2 cellular contexts compared by ENCODE assay signal in the genomic region with DNA sequence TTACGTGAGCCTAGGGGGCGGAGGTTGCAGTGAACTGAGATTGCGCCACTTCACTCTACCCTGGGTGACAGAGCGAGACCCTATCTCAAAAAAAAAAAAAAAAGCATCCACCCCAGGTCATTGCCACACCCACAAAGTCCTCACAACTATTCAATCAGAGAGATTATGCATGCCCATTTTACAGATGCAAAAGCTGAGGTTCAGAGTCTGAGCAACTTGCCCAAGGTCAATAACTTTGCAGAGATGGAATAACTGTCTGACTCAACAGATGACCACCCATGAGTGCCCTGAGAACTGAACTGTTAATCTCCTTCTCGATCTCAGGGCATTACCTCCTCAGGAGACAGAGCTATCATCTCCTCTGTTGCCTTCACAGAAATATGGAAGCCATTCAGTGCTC.
TF ChIP-seq lines count a peak whose summit lies in the region.

No MANE protein-coding gene starts in this region.

TF ChIP-seq in HepG2, 621 proteins besides CTCF, POLR2A, EP300 and RAD21:
- TF ChIP-seq BORCS8-MEF2B (CRISPR knock-in tag; IDR thresholded peaks at IDR 0.05) = no peak
- peak; percentile 79 for TF ChIP-seq ZNF629 (CRISPR knock-in tag; conservative IDR thresholded peaks at IDR 0.05)
TF ChIP-seq in HepG2: peak in this region for 1.

TF ChIP-seq in K562, 482 proteins besides CTCF, POLR2A, EP300 and RAD21:
- TF ChIP-seq SREBF2 (CRISPR knock-in tag; IDR thresholded peaks at IDR 0.05) = no peak
- TF ChIP-seq RBM25 (IDR thresholded peaks at IDR 0.05; ENCODE audit: low read depth, low read length, severe bottlenecking) = peak; percentile 77
- TF ChIP-seq KDM1A (IDR thresholded peaks at IDR 0.05) = 0 out of 4 replicates have a peak, but pooled peaks of 1 of the 2 experiments have one; percentile 28
- no peak for TF ChIP-seq ZNF431 (CRISPR knock-in tag; IDR thresholded peaks at IDR 0.05)
- TF ChIP-seq MCM7 (IDR thresholded peaks at IDR 0.05) = no peak
- TF ChIP-seq, protein P1, sequence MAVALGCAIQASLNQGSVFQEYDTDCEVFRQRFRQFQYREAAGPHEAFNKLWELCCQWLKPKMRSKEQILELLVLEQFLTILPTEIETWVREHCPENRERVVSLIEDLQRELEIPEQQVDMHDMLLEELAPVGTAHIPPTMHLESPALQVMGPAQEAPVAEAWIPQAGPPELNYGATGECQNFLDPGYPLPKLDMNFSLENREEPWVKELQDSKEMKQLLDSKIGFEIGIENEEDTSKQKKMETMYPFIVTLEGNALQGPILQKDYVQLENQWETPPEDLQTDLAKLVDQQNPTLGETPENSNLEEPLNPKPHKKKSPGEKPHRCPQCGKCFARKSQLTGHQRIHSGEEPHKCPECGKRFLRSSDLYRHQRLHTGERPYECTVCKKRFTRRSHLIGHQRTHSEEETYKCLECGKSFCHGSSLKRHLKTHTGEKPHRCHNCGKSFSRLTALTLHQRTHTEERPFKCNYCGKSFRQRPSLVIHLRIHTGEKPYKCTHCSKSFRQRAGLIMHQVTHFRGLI (CRISPR knock-in tag; IDR thresholded peaks at IDR 0.05) = no peak
- peak; percentile 59; the same call in 1 of the 2 replicates for TF ChIP-seq BCOR (IDR thresholded peaks at IDR 0.05)
- TF ChIP-seq, protein P2, sequence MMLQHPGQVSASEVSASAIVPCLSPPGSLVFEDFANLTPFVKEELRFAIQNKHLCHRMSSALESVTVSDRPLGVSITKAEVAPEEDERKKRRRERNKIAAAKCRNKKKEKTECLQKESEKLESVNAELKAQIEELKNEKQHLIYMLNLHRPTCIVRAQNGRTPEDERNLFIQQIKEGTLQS (IDR thresholded peaks at IDR 0.05) = no peak
- TF ChIP-seq, protein P2 (CRISPR knock-in tag; conservative IDR thresholded peaks at IDR 0.05) = no peak
